ENCODE assay signal across 21 cellular contexts in genomic region chr7:114264029-114264428, GRCh38.
"Had no signal": no experiment of that assay in that cellular context is flagged by ENCODE, and none has a peak within 500 bp of the region (broad histone marks: within the 10 kb centered on the region; RNA-seq: fewer than 3 reads in every experiment).

No MANE protein-coding gene starts in this region.

- FAIRE-seq: small intestine had no signal

- H3K4me3 ChIP-seq: body of pancreas, tibial artery, vagina had no signal

- H3K4me3 Mint-ChIP-seq: activated CD4-positive, alpha-beta memory T cell treated with anti-CD3 and anti-CD28 coated beads for 36 hours; activated CD4-positive, alpha-beta T cell treated with anti-CD3 and anti-CD28 coated beads for 36 hours; activated T-cell treated with anti-CD3 and anti-CD28 coated beads, Interleukin-2, amount 50 U/mL, for 24 hours; central memory CD8-positive, alpha-beta T cell; natural killer cell treated with Interleukin-12 subunit alpha and Interleukin-12 subunit beta and Interleukin-15 and Interleukin-18, amount 100 ng/mL, for 72 hours had no signal

- H3K36me3 ChIP-seq: tibial artery, vagina had no signal

- H3K4me1 Mint-ChIP-seq: activated CD4-positive, alpha-beta T cell treated with anti-CD3 and anti-CD28 coated beads for 36 hours; central memory CD8-positive, alpha-beta T cell had no signal

- ATAC-seq: activated CD4-positive, alpha-beta T cell treated with anti-CD3 and anti-CD28 coated beads for 36 hours; body of pancreas; natural killer cell treated with Interleukin-12 subunit alpha and Interleukin-12 subunit beta and Interleukin-15 and Interleukin-18, amount 100 ng/mL, for 72 hours; right cardiac atrium had no signal

- H3K27me3 ChIP-seq: body of pancreas, tibial artery, vagina had no signal

- DNase-seq: activated CD4-positive, alpha-beta memory T cell treated with anti-CD3 and anti-CD28 coated beads for 36 hours; activated CD4-positive, alpha-beta T cell treated with anti-CD3 and anti-CD28 coated beads for 36 hours; activated effector memory CD4-positive, alpha-beta T cell treated with Interleukin-2 at 50 U/mL for 16 hours; activated naive CD4-positive, alpha-beta T cell treated with anti-CD3 and anti-CD28 coated beads, Interleukin-2, amount 50 U/mL, for 16 hours; activated T-cell treated with anti-CD3 and anti-CD28 coated beads, Interleukin-2, amount 50 U/mL, for 24 hours; body of pancreas; cortex of kidney; effector CD8-positive, alpha-beta T cell; glutamatergic neuron; hypothalamus; kidney glomerular epithelial cell; occipital lobe; right cardiac atrium; small intestine; stimulated activated CD4-positive, alpha-beta T cell treated with anti-CD3 and anti-CD28 coated beads, Interleukin-4, amount 100 ng/mL, for 24 hours; stimulated activated naive CD4-positive, alpha-beta T cell; tibial artery had no signal

- H3K27me3 Mint-ChIP-seq: activated CD4-positive, alpha-beta memory T cell treated with anti-CD3 and anti-CD28 coated beads for 36 hours; activated CD4-positive, alpha-beta T cell treated with anti-CD3 and anti-CD28 coated beads for 36 hours; activated T-cell treated with anti-CD3 and anti-CD28 coated beads, Interleukin-2, amount 50 U/mL, for 24 hours; central memory CD8-positive, alpha-beta T cell; natural killer cell treated with Interleukin-12 subunit alpha and Interleukin-12 subunit beta and Interleukin-15 and Interleukin-18, amount 100 ng/mL, for 72 hours; progenitor cell of endocrine pancreas had no signal

- H3K27ac Mint-ChIP-seq: activated CD4-positive, alpha-beta memory T cell treated with anti-CD3 and anti-CD28 coated beads for 36 hours; activated CD4-positive, alpha-beta T cell treated with anti-CD3 and anti-CD28 coated beads for 36 hours; activated T-cell treated with anti-CD3 and anti-CD28 coated beads, Interleukin-2, amount 50 U/mL, for 24 hours; natural killer cell treated with Interleukin-12 subunit alpha and Interleukin-12 subunit beta and Interleukin-15 and Interleukin-18, amount 100 ng/mL, for 72 hours; progenitor cell of endocrine pancreas had no signal

- H3K36me3 Mint-ChIP-seq: activated CD4-positive, alpha-beta memory T cell treated with anti-CD3 and anti-CD28 coated beads for 36 hours; natural killer cell treated with Interleukin-12 subunit alpha and Interleukin-12 subunit beta and Interleukin-15 and Interleukin-18, amount 100 ng/mL, for 72 hours had no signal

- H3K9me3 Mint-ChIP-seq: activated CD4-positive, alpha-beta memory T cell treated with anti-CD3 and anti-CD28 coated beads for 36 hours; activated T-cell treated with anti-CD3 and anti-CD28 coated beads, Interleukin-2, amount 50 U/mL, for 24 hours had no signal
